In genomic region chr5:177040814-177041410, GRCh38 we compare ENCODE assay signal across 17 cellular contexts. TPM values are rescaled to one million over a fixed set of nuclear protein-coding genes. Genes with fewer than 3 reads are reported as not detected.
DNase-seq lines count a peak whose midpoint lies in the region; ATAC-seq, FAIRE-seq and TF ChIP-seq lines count a peak whose summit lies in the region.
"Had no signal": no experiment of that assay in that cellular context is flagged by ENCODE, and none has a peak within 500 bp of the region (broad histone marks: within the 10 kb centered on the region; RNA-seq: fewer than 3 reads in every experiment).

No MANE protein-coding gene starts in this region.

- in situ Hi-C loops in G401 (cut with HindIII; ENCODE audit: low sequenced_read_pairs) = no loop called here

- H3K4me3 ChIP-seq in astrocyte (ENCODE audit: insufficient read depth, low read depth, low read length) (no peak overlapping the region), gastroesophageal sphincter (no peak overlapping the region), aorta (ENCODE audit: low read length in 2 of 2) (no peak overlapping the region), tibial nerve (no peak overlapping the region)
- H3K4me3 ChIP-seq: colonic mucosa, GM12878, skin epidermis, transverse colon had no signal

- intact Hi-C loops in activated CD4-positive, alpha-beta T cell treated with anti-CD3 and anti-CD28 coated beads for 36 hours (cut with DNase I, micrococcal nuclease) = no loop called here
- intact Hi-C loops in aorta (cut with DNase I) = no loop called here

- H3K4me2 ChIP-seq in astrocyte (ENCODE audit: low read length) = no peak overlapping the region

- H3K79me2 ChIP-seq in astrocyte (ENCODE audit: insufficient read depth, low read length) = peaks cover 36% of the 10 kb centered on the region

- peaks cover 15% of the 10 kb centered on the region for H3K4me1 Mint-ChIP-seq in activated CD4-positive, alpha-beta T cell treated with anti-CD3 and anti-CD28 coated beads for 36 hours
- H3K4me1 Mint-ChIP-seq in astrocyte (ENCODE audit: low read depth, unreplicated experiment) = peaks cover 6% of the 10 kb centered on the region
- peaks cover 7% of the 10 kb centered on the region for H3K4me1 Mint-ChIP-seq in stimulated activated memory B cell treated with anti-CD40 and anti-IgM and Interleukin-4, amounts not matched to agents 10 μg/mL and 1 μg/mL and 100 μg/mL, for 72 hours

- H3K27ac ChIP-seq in astrocyte (ENCODE audit: low read depth, low read length) (no peak overlapping the region), gastroesophageal sphincter (peak overlapping the region in 3 of 4 donors; percentile 20 to 27 (median 26)), aorta (ENCODE audit: low read depth in 1 of 2, low read length in 2 of 2) (peak overlapping the region in 1 of 2 donors; percentile 26), tibial nerve (no peak overlapping the region)
- H3K27ac ChIP-seq: colonic mucosa had no signal

- H3K27me3 Mint-ChIP-seq in activated CD4-positive, alpha-beta T cell treated with anti-CD3 and anti-CD28 coated beads for 36 hours = no peaks in the 10 kb centered on the region
- H3K27me3 Mint-ChIP-seq in astrocyte (ENCODE audit: low read depth, unreplicated experiment) = no peaks in the 10 kb centered on the region
- H3K27me3 Mint-ChIP-seq in stimulated activated memory B cell treated with anti-CD40 and anti-IgM and Interleukin-4, amounts not matched to agents 10 μg/mL and 1 μg/mL and 100 μg/mL, for 72 hours = no peaks in the 10 kb centered on the region
- H3K27me3 Mint-ChIP-seq: natural killer cell treated with Interleukin-12 subunit alpha and Interleukin-12 subunit beta and Interleukin-15 and Interleukin-18, amount 100 ng/mL, for 72 hours had no signal

- DNase-seq in activated CD4-positive, alpha-beta T cell treated with anti-CD3 and anti-CD28 coated beads for 36 hours = no peak
- no peak for DNase-seq in activated CD4-positive, alpha-beta T cell treated with anti-CD3 and anti-CD28 coated beads, Interleukin-2, amount 50 U/mL, for 1 hour
- DNase-seq in astrocyte (ENCODE audit: low read depth) = peak; percentile 70
- DNase-seq in aorta = no peak
- DNase-seq in G401 (ENCODE audit: low spot score) = no peak
- DNase-seq in tibial nerve (ENCODE audit: low spot score in 2 of 2) = no peak
- DNase-seq: activated naive CD4-positive, alpha-beta T cell treated with Interleukin-2 at 50 U/mL for 16 hours; colonic mucosa; GOT3; transverse colon had no signal

- WGBS in gastroesophageal sphincter (ENCODE audit: low coverage in 1 of 2), 2 donors = 35 to 47% methylated on average over 3 of the region's 3 CpGs
- 7 to 11% methylated on average over 3 of the region's 3 CpGs for WGBS in aorta, 2 donors
- 75% methylated on average over 3 of the region's 3 CpGs for WGBS in tibial nerve, 2 donors

- H3K36me3 ChIP-seq in astrocyte (ENCODE audit: insufficient read depth, low read length) = peaks cover 27% of the 10 kb centered on the region
- peaks cover 0 to 49% of the 10 kb centered on the region in 2 donors for H3K36me3 ChIP-seq in gastroesophageal sphincter
- peaks cover 0 to 2% of the 10 kb centered on the region in 2 donors for H3K36me3 ChIP-seq in aorta (ENCODE audit: control insufficient read depth in 1 of 2, insufficient read depth in 2 of 2, low read length in 1 of 2)
- H3K36me3 ChIP-seq in tibial nerve = peaks cover 0 to 63% (median 0%) of the 10 kb centered on the region in 3 donors
- H3K36me3 ChIP-seq: colonic mucosa had no signal

- H3K27ac Mint-ChIP-seq in activated CD4-positive, alpha-beta T cell treated with anti-CD3 and anti-CD28 coated beads for 36 hours = no peak overlapping the region
- H3K27ac Mint-ChIP-seq in astrocyte (ENCODE audit: unreplicated experiment) = no peak overlapping the region
- H3K27ac Mint-ChIP-seq in stimulated activated memory B cell treated with anti-CD40 and anti-IgM and Interleukin-4, amounts not matched to agents 10 μg/mL and 1 μg/mL and 100 μg/mL, for 72 hours = no peak overlapping the region

- peaks cover 34% of the 10 kb centered on the region for H3K36me3 Mint-ChIP-seq in activated CD4-positive, alpha-beta T cell treated with anti-CD3 and anti-CD28 coated beads for 36 hours (ENCODE audit: low read depth)
- H3K36me3 Mint-ChIP-seq in astrocyte (ENCODE audit: low read depth, unreplicated experiment) = peaks cover 14% of the 10 kb centered on the region
- peaks cover 34% of the 10 kb centered on the region for H3K36me3 Mint-ChIP-seq in stimulated activated memory B cell treated with anti-CD40 and anti-IgM and Interleukin-4, amounts not matched to agents 10 μg/mL and 1 μg/mL and 100 μg/mL, for 72 hours

- H3K4me1 ChIP-seq in astrocyte (ENCODE audit: insufficient read depth, low read length) (peaks cover 1% of the 10 kb centered on the region), gastroesophageal sphincter (peaks cover 0 to 14% (median 0%) of the 10 kb centered on the region in 3 donors), aorta (ENCODE audit: control insufficient read depth in 1 of 2, insufficient read depth in 2 of 2, low read length in 2 of 2) (peaks cover 2 to 4% of the 10 kb centered on the region in 2 donors), tibial nerve (no peaks in the 10 kb centered on the region)
- H3K4me1 ChIP-seq: colonic mucosa had no signal

- H3K9me3 Mint-ChIP-seq in activated CD4-positive, alpha-beta T cell treated with anti-CD3 and anti-CD28 coated beads for 36 hours (ENCODE audit: low read depth) = no peaks in the 10 kb centered on the region
- H3K9me3 Mint-ChIP-seq in astrocyte (ENCODE audit: unreplicated experiment) = no peaks in the 10 kb centered on the region
- H3K9me3 Mint-ChIP-seq in stimulated activated memory B cell treated with anti-CD40 and anti-IgM and Interleukin-4, amounts not matched to agents 10 μg/mL and 1 μg/mL and 100 μg/mL, for 72 hours = no peaks in the 10 kb centered on the region
- H3K9me3 Mint-ChIP-seq: natural killer cell treated with Interleukin-12 subunit alpha and Interleukin-12 subunit beta and Interleukin-15 and Interleukin-18, amount 100 ng/mL, for 72 hours had no signal

- H4K20me1 ChIP-seq in astrocyte (ENCODE audit: insufficient read depth, low read length) = peaks cover 47% of the 10 kb centered on the region

- no peak for TF ChIP-seq POLR2A in gastroesophageal sphincter (IDR thresholded peaks at IDR 0.05)
- no peak for TF ChIP-seq POLR2A in tibial nerve (IDR thresholded peaks at IDR 0.05)

- CTCF ChIA-PET in activated CD4-positive, alpha-beta T cell treated with anti-CD3 and anti-CD28 coated beads for 36 hours (lab: Charles Lee) = no interaction called here

- TF ChIP-seq CTCF in astrocyte (IDR thresholded peaks at IDR 0.05; ENCODE audit: insufficient read depth, low read depth, low read length) (no peak), gastroesophageal sphincter (IDR thresholded peaks at IDR 0.05) (no peak), tibial nerve (IDR thresholded peaks at IDR 0.05) (no peak)

- H3K27me3 ChIP-seq in astrocyte (ENCODE audit: insufficient read depth, low read length) = no peaks in the 10 kb centered on the region
- no peaks in the 10 kb centered on the region for H3K27me3 ChIP-seq in gastroesophageal sphincter
- H3K27me3 ChIP-seq in aorta (ENCODE audit: control insufficient read depth in 1 of 2, insufficient read depth in 2 of 2, low read length in 1 of 2) = no peaks in the 10 kb centered on the region
- no peaks in the 10 kb centered on the region for H3K27me3 ChIP-seq in tibial nerve
- H3K27me3 ChIP-seq: colonic mucosa, transverse colon had no signal

- H3K4me3 Mint-ChIP-seq in activated CD4-positive, alpha-beta T cell treated with anti-CD3 and anti-CD28 coated beads for 36 hours = no peak overlapping the region
- H3K4me3 Mint-ChIP-seq in astrocyte (ENCODE audit: unreplicated experiment) = no peak overlapping the region
- no peak overlapping the region for H3K4me3 Mint-ChIP-seq in stimulated activated memory B cell treated with anti-CD40 and anti-IgM and Interleukin-4, amounts not matched to agents 10 μg/mL and 1 μg/mL and 100 μg/mL, for 72 hours
- H3K4me3 Mint-ChIP-seq: natural killer cell treated with Interleukin-12 subunit alpha and Interleukin-12 subunit beta and Interleukin-15 and Interleukin-18, amount 100 ng/mL, for 72 hours had no signal

- no peak overlapping the region for H2AFZ ChIP-seq in astrocyte (ENCODE audit: low read depth, low read length)

- peak; percentile 26 for ATAC-seq in activated CD4-positive, alpha-beta T cell treated with anti-CD3 and anti-CD28 coated beads for 36 hours
- ATAC-seq in gastroesophageal sphincter = peak; percentile 31
- peak; percentile 15 for ATAC-seq in aorta (ENCODE audit: low FRiP score)
- no peak for ATAC-seq in stimulated activated memory B cell treated with anti-CD40 and anti-IgM and Interleukin-4, amounts not matched to agents 10 μg/mL and 1 μg/mL and 100 μg/mL, for 72 hours
- ATAC-seq: GM12878; natural killer cell treated with Interleukin-12 subunit alpha and Interleukin-12 subunit beta and Interleukin-15 and Interleukin-18, amount 100 ng/mL, for 72 hours had no signal

- H3K9ac ChIP-seq in astrocyte (ENCODE audit: low read length) = no peak overlapping the region

- POLR2A ChIA-PET in activated CD4-positive, alpha-beta T cell treated with anti-CD3 and anti-CD28 coated beads for 36 hours (lab: Charles Lee) = interaction anchor here (0.6 kb wide), 1 partner anchor 22 kb away, joined by 5 read pairs; no protein-coding TSS in a partner anchor

- H3K9me3 ChIP-seq in astrocyte (ENCODE audit: insufficient read depth, low read depth, low read length) = no peaks in the 10 kb centered on the region
- no peaks in the 10 kb centered on the region for H3K9me3 ChIP-seq in gastroesophageal sphincter
- no peaks in the 10 kb centered on the region for H3K9me3 ChIP-seq in aorta (ENCODE audit: control insufficient read depth, low read length)
- no peaks in the 10 kb centered on the region for H3K9me3 ChIP-seq in tibial nerve
- H3K9me3 ChIP-seq: colonic mucosa, transverse colon had no signal

- TF ChIP-seq EP300 in gastroesophageal sphincter (IDR thresholded peaks at IDR 0.05) = no peak
- TF ChIP-seq EP300 in tibial nerve (IDR thresholded peaks at IDR 0.05) = no peak

- FAIRE-seq in astrocyte (lab: Jason Lieb, UNC) = no peak
- FAIRE-seq: A204.1, GM12878, RCC 7860 had no signal

RNA-seq across cellular contexts. Expression of gene ZNF346, which starts 18.4 kb away (rescaled TPM):
- 10 to 100 TPM; 16.5 to 23.3 TPM for total RNA-seq in activated CD4-positive, alpha-beta T cell treated with anti-CD3 and anti-CD28 coated beads for 36 hours
- total RNA-seq in astrocyte (11.1 and 13.8 TPM in 2 replicates), gastroesophageal sphincter (10 to 100 TPM; 12.9 to 16.9 (median 14.2) TPM), aorta (10 to 100 TPM; 16.8 to 25.7 TPM), tibial nerve (10 to 100 TPM; 17.6 to 24.9 (median 18.8) TPM)
- 1 to 10 TPM; 2.1 to 7.3 TPM for polyA plus RNA-seq in aorta
- 25.4 and 27.5 TPM in 2 replicates for total RNA-seq in G401 (2014; rRNA removed; shearing (Covaris generic))

RNA-seq across cellular contexts. Expression of gene UIMC1, which starts 34.3 kb away (rescaled TPM):
- 10 to 100 TPM; 50.4 to 53.4 TPM for total RNA-seq in activated CD4-positive, alpha-beta T cell treated with anti-CD3 and anti-CD28 coated beads for 36 hours
- total RNA-seq in astrocyte (36.1 and 41.0 TPM in 2 replicates), gastroesophageal sphincter (10 to 100 TPM; 37.9 to 50.6 (median 44.7) TPM), aorta (10 to 100 TPM; 53.9 to 54.8 TPM), tibial nerve (10 to 100 TPM; 40.2 to 56.7 (median 44.6) TPM)
- 10 to 100 TPM; 26.3 to 35.2 TPM for polyA plus RNA-seq in aorta
- 37.2 and 48.4 TPM in 2 replicates for total RNA-seq in G401 (2014; rRNA removed; shearing (Covaris generic))

RNA-seq across cellular contexts. Expression of gene FGFR4, which starts 45.8 kb away (rescaled TPM):
- total RNA-seq in activated CD4-positive, alpha-beta T cell treated with anti-CD3 and anti-CD28 coated beads for 36 hours = 1 to 10 TPM; 1.5 to 2.0 TPM
- total RNA-seq in astrocyte (3.8 and 4.8 TPM in 2 replicates), gastroesophageal sphincter (1 to 10 TPM; 3.0 to 7.4 (median 6.6) TPM), aorta (under 1 TPM; 0.23 to 0.57 TPM), tibial nerve (10 to 100 TPM in 2 of 4 donors, 1 to 10 TPM in 2; 3.3 to 60.8 (median 12.1) TPM)
- under 1 TPM; 0.18 to 0.50 TPM for polyA plus RNA-seq in aorta
- total RNA-seq in G401 (2014; rRNA removed; shearing (Covaris generic)) = 13.7 and 20.9 TPM in 2 replicates

Comparison
In these comparisons a context has a peak if more than half of its experiments do, and no peak if none do; other contexts are left out.
1. H3K27ac ChIP-seq: peak in gastroesophageal sphincter (3 of 4); none in astrocyte (single experiment) and tibial nerve (0 of 4).